In genomic region chr7:149320313-149321124, GRCh38 we compare ENCODE assay signal across 20 cellular contexts.
"Had no signal": no experiment of that assay in that cellular context is flagged by ENCODE, and none has a peak within 500 bp of the region (broad histone marks: within the 10 kb centered on the region; RNA-seq: fewer than 3 reads in every experiment).

No MANE protein-coding gene starts in this region.

- H3K36me3 Mint-ChIP-seq: brain had no signal

- H3K36me3 ChIP-seq: ovary, sigmoid colon, thyroid gland had no signal

- H3K27ac ChIP-seq: ovary, sigmoid colon, thyroid gland had no signal

- H3K4me1 ChIP-seq: sigmoid colon, thyroid gland had no signal

- FAIRE-seq: islet of Langerhans, urothelium cell line had no signal

- DNase-seq: activated CD4-positive, alpha-beta T cell treated with anti-CD3 and anti-CD28 coated beads for 36 hours; activated naive CD4-positive, alpha-beta T cell treated with anti-CD3 and anti-CD28 coated beads, Interleukin-2, amount 50 U/mL, for 16 hours; amniotic stem cell; effector memory CD8-positive, alpha-beta T cell; erythroblast; foreskin fibroblast; glutamatergic neuron; mammary epithelial cell; ovary; sigmoid colon; stimulated activated CD4-positive, alpha-beta T cell treated with anti-CD3 and anti-CD28 coated beads, Interleukin-2, amount 100 ng/mL, for 48 hours; stimulated activated CD8-positive, alpha-beta memory T cell treated with anti-CD3 and anti-CD28 coated beads, Interleukin-4, amount 100 ng/mL, for 48 hours; T1000; thyroid gland had no signal

- ATAC-seq: effector memory CD8-positive, alpha-beta T cell; left lobe of liver had no signal

- H3K9me3 ChIP-seq: ovary, thyroid gland had no signal

- H3K9me3 Mint-ChIP-seq: effector memory CD8-positive, alpha-beta T cell had no signal

- H3K27me3 ChIP-seq: ovary, thyroid gland had no signal

- H3K27ac Mint-ChIP-seq: brain; dendritic cell treated with granulocyte-macrophage colony-stimulating factor and Interleukin-4, amounts not matched to agents 40 ng/mL and 50 ng/mL, for 4 days; nephron had no signal

- H3K4me1 Mint-ChIP-seq: nephron had no signal

- H3K4me3 Mint-ChIP-seq: activated CD4-positive, alpha-beta T cell treated with anti-CD3 and anti-CD28 coated beads for 36 hours; dendritic cell treated with granulocyte-macrophage colony-stimulating factor and Interleukin-4, amounts not matched to agents 40 ng/mL and 50 ng/mL, for 4 days had no signal

- H3K4me3 ChIP-seq: ovary, thyroid gland had no signal
